ENCODE assay signal across 18 cellular contexts in the genomic region with DNA sequence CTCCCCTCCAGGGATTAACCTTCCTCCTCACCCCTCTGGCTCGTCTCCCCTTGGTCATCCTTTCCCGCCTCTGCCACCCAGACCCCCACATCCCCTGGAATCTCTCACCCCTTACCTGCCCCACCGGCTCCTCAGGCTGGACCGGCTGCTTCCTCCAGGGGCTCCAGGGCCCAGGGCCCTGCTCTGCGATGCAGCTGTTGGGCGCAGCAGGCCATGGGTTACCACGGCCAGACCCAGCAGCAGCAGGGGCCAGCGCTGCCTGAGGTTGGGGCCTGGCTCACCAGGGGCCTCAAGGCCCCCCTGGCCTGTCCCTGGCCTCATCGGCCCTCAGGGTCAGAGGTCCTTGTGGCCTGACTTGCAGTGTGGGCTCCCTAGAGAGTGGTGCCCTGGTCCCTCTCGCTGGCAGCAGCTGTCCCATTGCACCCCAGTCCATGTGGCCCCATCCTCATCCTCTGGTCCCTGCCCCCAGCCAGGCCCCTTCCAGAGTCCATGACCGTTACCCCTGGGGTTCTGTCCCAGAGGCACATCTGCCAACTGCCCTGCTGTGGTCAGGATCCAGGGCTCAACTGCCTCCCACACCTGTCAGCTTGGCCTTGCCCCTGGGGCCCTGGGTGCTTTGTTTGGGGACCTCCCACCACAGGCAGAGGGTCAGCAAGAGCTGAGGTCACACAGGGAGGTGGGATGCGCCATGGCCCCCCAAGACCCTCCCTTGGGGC. TPM values are rescaled to one million over a fixed set of nuclear protein-coding genes. Genes with fewer than 3 reads are reported as not detected.
"Had no signal": no experiment of that assay in that cellular context is flagged by ENCODE, and none has a peak within 500 bp of the region (broad histone marks: within the 10 kb centered on the region; RNA-seq: fewer than 3 reads in every experiment).

Gene IGLL1 (minus strand): TSS at position 421 of the 716 bp plus-strand sequence. CDS start 100 bp downstream, at position 321.

- H3K27ac ChIP-seq: ascending aorta, neutrophil, thyroid gland, uterus had no signal

- H3K27ac Mint-ChIP-seq: activated naive CD8-positive, alpha-beta T cell; endodermal cell had no signal

- H3K27me3 ChIP-seq: ascending aorta, thyroid gland, uterus had no signal

- DNase-seq: activated CD4-positive, alpha-beta T cell treated with anti-CD3 and anti-CD28 coated beads, Interleukin-2, amount 50 U/mL, for 4 hours; endodermal cell; erythroblast; left colon; midbrain; stimulated activated CD4-positive, alpha-beta T cell treated with anti-CD3 and anti-CD28 coated beads, Interleukin-15, amount 100 ng/mL, for 24 hours; stimulated activated CD4-positive, alpha-beta T cell treated with anti-CD3 and anti-CD28 coated beads, Interleukin-4, amount 100 ng/mL, for 24 hours; thyroid gland; uterus had no signal

- H3K9me3 Mint-ChIP-seq: endodermal cell had no signal

- H3K9me3 ChIP-seq: ascending aorta, neutrophil, thyroid gland, uterus had no signal

- FAIRE-seq: bronchial epithelial cell had no signal

- H3K4me1 Mint-ChIP-seq: endodermal cell had no signal

- H3K4me3 Mint-ChIP-seq: activated naive CD8-positive, alpha-beta T cell; endodermal cell had no signal

- H3K4me1 ChIP-seq: ascending aorta, thyroid gland, uterus had no signal

- H3K36me3 Mint-ChIP-seq: activated naive CD8-positive, alpha-beta T cell had no signal

- H3K4me3 ChIP-seq: ascending aorta, lung, thyroid gland, uterus had no signal

- H3K36me3 ChIP-seq: ascending aorta, neutrophil, thyroid gland, uterus had no signal

- ATAC-seq: left colon had no signal

RNA-seq across cellular contexts. Expression of gene IGLL1, which starts in this region (rescaled TPM):
- total RNA-seq: ascending aorta; bronchial epithelial cell; chondrocyte; dermis microvascular lymphatic vessel endothelial cell; endodermal cell; left colon; skeletal muscle tissue; T-helper 1 cell treated with Interleukin-12 subunit alpha and Interleukin-12 subunit beta and Interleukin-4 antibody, amounts not matched to agents 30 ng/mL and 1 ng/mL, for 36 hours; thyroid gland had no signal
